15 cellular contexts compared by ENCODE assay signal in genomic region chr4:3087398-3087797, GRCh38. TPM values are rescaled to one million over a fixed set of nuclear protein-coding genes. Genes with fewer than 3 reads are reported as not detected.
DNase-seq lines count a peak whose midpoint lies in the region; ATAC-seq, FAIRE-seq and TF ChIP-seq lines count a peak whose summit lies in the region.
"Had no signal": no experiment of that assay in that cellular context is flagged by ENCODE, and none has a peak within 500 bp of the region (broad histone marks: within the 10 kb centered on the region; RNA-seq: fewer than 3 reads in every experiment).

No MANE protein-coding gene starts in this region.

- FAIRE-seq in GM12892 (lab: Jason Lieb, UNC): peak; percentile 78
- FAIRE-seq: A549, GM19239 had no signal

- ATAC-seq in stimulated activated naive B cell treated with anti-CD40 and anti-IgM and Interleukin-4, amounts not matched to agents 10 μg/mL and 1 μg/mL and 100 μg/mL, for 72 hours (replicated peaks): no peak
- no peak for ATAC-seq in GM21423 (IDR thresholded peaks at IDR 0.05; ENCODE audit: unreplicated experiment)
- ATAC-seq: A549, HCT116 had no signal

- DNase-seq in activated naive CD4-positive, alpha-beta T cell treated with anti-CD3 and anti-CD28 coated beads for 36 hours: no peak
- DNase-seq in activated naive CD4-positive, alpha-beta T cell treated with anti-CD3 and anti-CD28 coated beads, Interleukin-2, amount 50 U/mL, for 16 hours: no peak
- no peak for DNase-seq in GM12892 (ENCODE audit: insufficient read length)
- DNase-seq in activated naive CD8-positive, alpha-beta T cell treated with anti-CD3 and anti-CD28 coated beads for 36 hours: no peak
- no peak for DNase-seq in stimulated activated naive B cell treated with anti-CD40 and anti-IgM and Interleukin-4, amounts not matched to agents 10 μg/mL and 1 μg/mL and 100 μg/mL, for 72 hours
- DNase-seq: BE2C; CD4-positive, alpha-beta memory T cell; DMS79 had no signal

- CTCF ChIA-PET in activated naive CD4-positive, alpha-beta T cell treated with anti-CD3 and anti-CD28 coated beads for 36 hours (lab: Charles Lee): interaction anchor here (1.0 kb wide), 1 partner anchor 15 kb away, joined by 4 read pairs; no protein-coding TSS in a partner anchor

- peaks cover 67% of the 10 kb centered on the region for H3K4me1 Mint-ChIP-seq in activated naive CD4-positive, alpha-beta T cell treated with anti-CD3 and anti-CD28 coated beads for 36 hours (ENCODE audit: low read depth)
- peaks cover 50% of the 10 kb centered on the region for H3K4me1 Mint-ChIP-seq in activated naive CD8-positive, alpha-beta T cell treated with anti-CD3 and anti-CD28 coated beads for 36 hours
- H3K4me1 Mint-ChIP-seq in stimulated activated naive B cell treated with anti-CD40 and anti-IgM and Interleukin-4, amounts not matched to agents 10 μg/mL and 1 μg/mL and 100 μg/mL, for 72 hours: peaks cover 28 to 59% of the 10 kb centered on the region in 2 donors

- H3K36me3 Mint-ChIP-seq in activated naive CD4-positive, alpha-beta T cell treated with anti-CD3 and anti-CD28 coated beads for 36 hours (ENCODE audit: low read depth): peaks cover 31% of the 10 kb centered on the region
- H3K36me3 Mint-ChIP-seq in activated naive CD8-positive, alpha-beta T cell treated with anti-CD3 and anti-CD28 coated beads for 36 hours: peaks cover 27% of the 10 kb centered on the region
- H3K36me3 Mint-ChIP-seq in stimulated activated naive B cell treated with anti-CD40 and anti-IgM and Interleukin-4, amounts not matched to agents 10 μg/mL and 1 μg/mL and 100 μg/mL, for 72 hours: peaks cover 46 to 48% of the 10 kb centered on the region in 2 donors

- no peaks in the 10 kb centered on the region for H3K27me3 Mint-ChIP-seq in activated naive CD4-positive, alpha-beta T cell treated with anti-CD3 and anti-CD28 coated beads for 36 hours (ENCODE audit: low read depth)
- no peaks in the 10 kb centered on the region for H3K27me3 Mint-ChIP-seq in activated naive CD8-positive, alpha-beta T cell treated with anti-CD3 and anti-CD28 coated beads for 36 hours
- H3K27me3 Mint-ChIP-seq in stimulated activated naive B cell treated with anti-CD40 and anti-IgM and Interleukin-4, amounts not matched to agents 10 μg/mL and 1 μg/mL and 100 μg/mL, for 72 hours: no peaks in the 10 kb centered on the region
- H3K27me3 Mint-ChIP-seq: CD4-positive, alpha-beta memory T cell had no signal

- H3K9me3 Mint-ChIP-seq in activated naive CD4-positive, alpha-beta T cell treated with anti-CD3 and anti-CD28 coated beads for 36 hours: peaks cover 2% of the 10 kb centered on the region
- no peaks in the 10 kb centered on the region for H3K9me3 Mint-ChIP-seq in activated naive CD8-positive, alpha-beta T cell treated with anti-CD3 and anti-CD28 coated beads for 36 hours
- H3K9me3 Mint-ChIP-seq in stimulated activated naive B cell treated with anti-CD40 and anti-IgM and Interleukin-4, amounts not matched to agents 10 μg/mL and 1 μg/mL and 100 μg/mL, for 72 hours: peaks cover 0 to 2% of the 10 kb centered on the region in 2 donors
- H3K9me3 Mint-ChIP-seq: CD4-positive, alpha-beta memory T cell had no signal

- intact Hi-C loops in activated naive CD4-positive, alpha-beta T cell treated with anti-CD3 and anti-CD28 coated beads for 36 hours (cut with micrococcal nuclease): loop anchor here (2.0 to 5.0 kb wide), 3 partner anchors 125 to 675 kb away; partner anchors contain the start of genes GRK4 and NOP14

- H3K27ac Mint-ChIP-seq in activated naive CD4-positive, alpha-beta T cell treated with anti-CD3 and anti-CD28 coated beads for 36 hours: peak overlapping the region; percentile 46
- peak overlapping the region; percentile 40 for H3K27ac Mint-ChIP-seq in activated naive CD8-positive, alpha-beta T cell treated with anti-CD3 and anti-CD28 coated beads for 36 hours
- H3K27ac Mint-ChIP-seq in stimulated activated naive B cell treated with anti-CD40 and anti-IgM and Interleukin-4, amounts not matched to agents 10 μg/mL and 1 μg/mL and 100 μg/mL, for 72 hours: peak overlapping the region; percentile 37

- no peak for TF ChIP-seq POLR2A in GM12892 (IDR thresholded peaks at IDR 0.05; ENCODE audit: low read depth, low read length)

- no peak overlapping the region for H3K4me3 Mint-ChIP-seq in activated naive CD4-positive, alpha-beta T cell treated with anti-CD3 and anti-CD28 coated beads for 36 hours
- no peak overlapping the region for H3K4me3 Mint-ChIP-seq in activated naive CD8-positive, alpha-beta T cell treated with anti-CD3 and anti-CD28 coated beads for 36 hours
- H3K4me3 Mint-ChIP-seq in stimulated activated naive B cell treated with anti-CD40 and anti-IgM and Interleukin-4, amounts not matched to agents 10 μg/mL and 1 μg/mL and 100 μg/mL, for 72 hours: no peak overlapping the region
- H3K4me3 Mint-ChIP-seq: CD4-positive, alpha-beta memory T cell had no signal

RNA-seq across cellular contexts. Expression of gene HTT, which starts 12.9 kb away (rescaled TPM):
- 10 to 100 TPM; 91.6 to 94.1 TPM for total RNA-seq in activated naive CD4-positive, alpha-beta T cell treated with anti-CD3 and anti-CD28 coated beads for 36 hours
- polyA plus RNA-seq in GM12892 (2012; ENCODE audit: missing spikeins): 65.2 TPM
- 10 to 100 TPM; 42.9 to 49.4 TPM for total RNA-seq in activated naive CD8-positive, alpha-beta T cell treated with anti-CD3 and anti-CD28 coated beads for 36 hours

RNA-seq across cellular contexts. Expression of gene HTT-AS, which starts 13.1 kb away (rescaled TPM):
- total RNA-seq in activated naive CD4-positive, alpha-beta T cell treated with anti-CD3 and anti-CD28 coated beads for 36 hours: not detected
- polyA plus RNA-seq in GM12892 (2012; ENCODE audit: missing spikeins): not detected
- not detected for total RNA-seq in activated naive CD8-positive, alpha-beta T cell treated with anti-CD3 and anti-CD28 coated beads for 36 hours
- total RNA-seq: CD4-positive, alpha-beta memory T cell; G401; H4 had no signal
- polyA plus RNA-seq: A549; AG04450; CD4-positive, alpha-beta memory T cell had no signal
